Comparison of ENCODE assay signal across 10 cellular contexts in genomic region chr12:27534765-27535161, GRCh38. TPM values are rescaled to one million over a fixed set of nuclear protein-coding genes. Genes with fewer than 3 reads are reported as not detected.
DNase-seq lines count a peak whose midpoint lies in the region; ATAC-seq and TF ChIP-seq lines count a peak whose summit lies in the region.
"Had no signal": no experiment of that assay in that cellular context is flagged by ENCODE, and none has a peak within 500 bp of the region (broad histone marks: within the 10 kb centered on the region; RNA-seq: fewer than 3 reads in every experiment).

No MANE protein-coding gene starts in this region.

- no peak overlapping the region for H3K4me3 ChIP-seq in thyroid gland (replicated peaks in 1 of 3)

- H3K27ac Mint-ChIP-seq in activated naive CD4-positive, alpha-beta T cell treated with anti-CD3 and anti-CD28 coated beads, Interleukin-2, amount 10 ng/mL, durations not matched to agents 7 days and 5 days = peak overlapping the region; percentile 65
- peak overlapping the region; percentile 16 to 81 for H3K27ac Mint-ChIP-seq in activated naive CD4-positive, alpha-beta T cell treated with anti-CD3 and anti-CD28 coated beads, Interleukin-2, amount 50 U/mL, for 72 hours
- no peak overlapping the region for H3K27ac Mint-ChIP-seq in CD14-positive monocyte

- peak overlapping the region; percentile 16 for H3K4me3 Mint-ChIP-seq in activated naive CD4-positive, alpha-beta T cell treated with anti-CD3 and anti-CD28 coated beads, Interleukin-2, amount 10 ng/mL, durations not matched to agents 7 days and 5 days
- H3K4me3 Mint-ChIP-seq in CD14-positive monocyte = no peak overlapping the region

- peak overlapping the region; percentile 10 to 51 (median 38) for H3K27ac ChIP-seq in thyroid gland

- H3K36me3 Mint-ChIP-seq in activated naive CD4-positive, alpha-beta T cell treated with anti-CD3 and anti-CD28 coated beads, Interleukin-2, amount 10 ng/mL, durations not matched to agents 7 days and 5 days = peaks cover 2% of the 10 kb centered on the region
- H3K36me3 Mint-ChIP-seq in activated naive CD4-positive, alpha-beta T cell treated with anti-CD3 and anti-CD28 coated beads, Interleukin-2, amount 50 U/mL, for 72 hours = peaks cover 0 to 5% of the 10 kb centered on the region in 2 donors
- H3K36me3 Mint-ChIP-seq in CD14-positive monocyte = no peaks in the 10 kb centered on the region

- peaks cover 4% of the 10 kb centered on the region for H3K27me3 Mint-ChIP-seq in activated naive CD4-positive, alpha-beta T cell treated with anti-CD3 and anti-CD28 coated beads, Interleukin-2, amount 10 ng/mL, durations not matched to agents 7 days and 5 days
- peaks cover 0 to 3% (median 0%) of the 10 kb centered on the region in 3 donors for H3K27me3 Mint-ChIP-seq in CD14-positive monocyte (ENCODE audit: low read depth in 3 of 3)

- H3K9me3 ChIP-seq in thyroid gland = no peaks in the 10 kb centered on the region

- H3K4me1 ChIP-seq in thyroid gland = peaks cover 52 to 67% of the 10 kb centered on the region in 2 donors

- TF ChIP-seq CTCF in thyroid gland (IDR thresholded peaks at IDR 0.05) (no peak), CD14-positive monocyte (IDR thresholded peaks at IDR 0.05) (no peak)

- ATAC-seq in HG02884 (IDR thresholded peaks at IDR 0.05; ENCODE audit: unreplicated experiment) = peak; percentile 8
- ATAC-seq in activated naive CD4-positive, alpha-beta T cell treated with anti-CD3 and anti-CD28 coated beads, Interleukin-2, amount 50 U/mL, for 72 hours = peak; percentile 63 to 67

- TF ChIP-seq POLR2A in thyroid gland (IDR thresholded peaks at IDR 0.05) = no peak

- peaks cover 31% of the 10 kb centered on the region for H3K4me1 Mint-ChIP-seq in activated naive CD4-positive, alpha-beta T cell treated with anti-CD3 and anti-CD28 coated beads, Interleukin-2, amount 10 ng/mL, durations not matched to agents 7 days and 5 days
- H3K4me1 Mint-ChIP-seq in CD14-positive monocyte = peaks cover 14% of the 10 kb centered on the region

- no peaks in the 10 kb centered on the region for H3K9me3 Mint-ChIP-seq in activated naive CD4-positive, alpha-beta T cell treated with anti-CD3 and anti-CD28 coated beads, Interleukin-2, amount 10 ng/mL, durations not matched to agents 7 days and 5 days
- H3K9me3 Mint-ChIP-seq in activated naive CD4-positive, alpha-beta T cell treated with anti-CD3 and anti-CD28 coated beads, Interleukin-2, amount 50 U/mL, for 72 hours = no peaks in the 10 kb centered on the region
- H3K9me3 Mint-ChIP-seq in CD14-positive monocyte = peaks cover 0 to 3% (median 0%) of the 10 kb centered on the region in 7 donors

- no peak for DNase-seq in activated naive CD4-positive, alpha-beta T cell treated with anti-CD3 and anti-CD28 coated beads, Interleukin-2, amount 10 ng/mL, durations not matched to agents 7 days and 5 days
- no peak for DNase-seq in activated naive CD4-positive, alpha-beta T cell treated with anti-CD3 and anti-CD28 coated beads, Interleukin-2, amount 50 U/mL, for 16 hours
- no peak for DNase-seq in activated naive CD4-positive, alpha-beta T cell treated with anti-CD3 and anti-CD28 coated beads, Interleukin-2, amount 50 U/mL, for 72 hours (ENCODE audit: low spot score in 2 of 2)
- DNase-seq in thyroid gland = no peak
- DNase-seq in NCI-H2171 (lab: John Stamatoyannopoulos, UW) = no peak
- no peak for DNase-seq in AG20443 (ENCODE audit: low spot score)
- DNase-seq in CD14-positive monocyte (ENCODE audit: low spot score) = no peak
- DNase-seq: Kasumi-1, NCI-H510A had no signal

- CTCF ChIA-PET in activated naive CD4-positive, alpha-beta T cell treated with anti-CD3 and anti-CD28 coated beads, Interleukin-2, amount 10 ng/mL, durations not matched to agents 7 days and 5 days (lab: Charles Lee) = interaction anchor here (0.6 to 1.4 kb wide), 3 partner anchors 43 to 100 kb away, joined by 3 to 5 read pairs (median 4); no protein-coding TSS in a partner anchor

- 91 to 98% methylated on average over 1 of the region's 1 CpG for WGBS in thyroid gland, 2 donors

- no peaks in the 10 kb centered on the region for H3K27me3 ChIP-seq in thyroid gland

- H3K36me3 ChIP-seq in thyroid gland = no peaks in the 10 kb centered on the region

- intact Hi-C loops in thyroid gland (cut with DNase I) (no loop called here), CD14-positive monocyte (cut with micrococcal nuclease) (no loop called here)

RNA-seq across cellular contexts. Expression of gene PPFIBP1, which starts 10.8 kb away (rescaled TPM):
- total RNA-seq in activated naive CD4-positive, alpha-beta T cell treated with anti-CD3 and anti-CD28 coated beads, Interleukin-2, amount 50 U/mL, for 72 hours = 10 to 100 TPM; 26.2 to 37.2 TPM
- 100 to 1,000 TPM; 135 to 199 (median 167) TPM for total RNA-seq in thyroid gland
- under 1 TPM; 0.25 to 0.79 TPM for polyA plus RNA-seq in CD14-positive monocyte

Comparison
In these comparisons a context has a peak if more than half of its experiments do, and no peak if none do; other contexts are left out.
1. H3K27ac Mint-ChIP-seq: peak in activated naive CD4-positive, alpha-beta T cell treated with anti-CD3 and anti-CD28 coated beads, Interleukin-2, amount 10 ng/mL, durations not matched to agents 7 days and 5 days (single experiment) and activated naive CD4-positive, alpha-beta T cell treated with anti-CD3 and anti-CD28 coated beads, Interleukin-2, amount 50 U/mL, for 72 hours (2 of 2); none in CD14-positive monocyte (0 of 7).